ENCODE assay signal across 20 cellular contexts in genomic region chrX:47460561-47460960, GRCh38.
"Had no signal": no experiment of that assay in that cellular context is flagged by ENCODE, and none has a peak within 500 bp of the region (broad histone marks: within the 10 kb centered on the region; RNA-seq: fewer than 3 reads in every experiment).

No MANE protein-coding gene starts in this region.

- H3K4me1 Mint-ChIP-seq: nephron had no signal

- H3K4me3 Mint-ChIP-seq: dendritic cell treated with granulocyte-macrophage colony-stimulating factor and Interleukin-4, amounts not matched to agents 40 ng/mL and 50 ng/mL, for 4 days; nephron; type B pancreatic cell had no signal

- H3K27me3 Mint-ChIP-seq: dendritic cell treated with granulocyte-macrophage colony-stimulating factor and Interleukin-4, amounts not matched to agents 40 ng/mL and 50 ng/mL, for 4 days; progenitor cell of endocrine pancreas; type B pancreatic cell had no signal

- DNase-seq: esophagus squamous epithelium; foreskin fibroblast; kidney; left cardiac atrium; left ventricle myocardium inferior; lower lobe of right lung; mesenchymal stem cell; midbrain; occipital lobe; pancreas; right cardiac atrium; small intestine; stimulated activated CD4-positive, alpha-beta T cell treated with anti-CD3 and anti-CD28 coated beads, Interleukin-12 subunit alpha, Interleukin-12 subunit beta, amount 100 ng/mL, for 4 hours; stimulated activated naive CD8-positive, alpha-beta T cell treated with anti-CD3 and anti-CD28 coated beads, Interleukin-15, Interleukin-2, amounts not matched to agents 100 U/mL and 50 U/mL, for 24 hours; thyroid gland had no signal

- H3K27ac Mint-ChIP-seq: dendritic cell treated with granulocyte-macrophage colony-stimulating factor and Interleukin-4, amounts not matched to agents 40 ng/mL and 50 ng/mL, for 4 days; nephron; progenitor cell of endocrine pancreas; type B pancreatic cell had no signal

- ATAC-seq: gastroesophageal sphincter; left cardiac atrium; lower lobe of right lung; pancreas; right cardiac atrium; stimulated activated naive CD8-positive, alpha-beta T cell treated with anti-CD3 and anti-CD28 coated beads, Interleukin-15, Interleukin-2, amounts not matched to agents 100 U/mL and 50 U/mL, for 24 hours had no signal
